In the genomic region with DNA sequence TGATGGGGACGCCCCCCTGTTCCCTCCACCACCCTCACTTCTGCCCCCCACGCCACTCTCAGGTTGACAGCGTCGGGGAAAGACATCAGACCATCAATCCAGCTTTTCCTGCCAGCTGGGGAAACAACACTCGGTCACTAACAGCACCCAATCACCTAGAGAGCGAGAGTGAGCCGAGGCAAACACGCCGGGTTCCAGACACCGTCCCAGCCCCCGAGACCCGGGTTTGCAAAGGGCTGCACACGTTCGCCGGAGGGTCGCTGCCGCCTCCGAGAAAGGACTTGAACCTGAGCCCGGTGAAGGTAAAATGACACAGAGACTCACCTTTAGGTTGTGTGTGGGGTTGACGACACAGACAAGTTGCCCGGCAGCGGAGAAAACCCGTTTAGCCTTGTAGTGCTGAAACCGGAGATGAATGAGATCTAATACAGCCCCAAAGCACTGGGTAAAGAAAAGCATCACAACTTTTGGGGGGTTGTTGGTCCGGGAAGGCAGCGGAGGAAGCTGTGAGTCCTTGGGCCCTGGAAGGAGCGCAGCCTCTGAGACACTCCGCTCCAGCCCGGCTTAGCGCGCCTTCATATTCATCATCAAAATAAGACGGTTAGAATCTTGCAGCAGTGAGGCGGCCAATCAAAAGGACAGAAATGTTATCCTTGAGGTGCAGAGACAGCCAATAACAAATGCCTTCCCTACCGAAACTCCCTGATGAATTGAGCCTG, we compare ENCODE assay signal across 9 cellular contexts. TPM values are rescaled to one million over a fixed set of nuclear protein-coding genes. Genes with fewer than 3 reads are reported as not detected.
DNase-seq lines count a peak whose midpoint lies in the region; ATAC-seq, FAIRE-seq and TF ChIP-seq lines count a peak whose summit lies in the region.
"Had no signal": no experiment of that assay in that cellular context is flagged by ENCODE, and none has a peak within 500 bp of the region (broad histone marks: within the 10 kb centered on the region; RNA-seq: fewer than 3 reads in every experiment).

TSS of gene SIAH3 (minus strand) at position 583 of the 719 bp plus-strand sequence. CDS start at position 459, 124 bp downstream.

- intact Hi-C loops in posterior cingulate gyrus (cut with DNase I) = no loop called here

- FAIRE-seq in HTR-8/SVneo (lab: Jason Lieb, UNC) = no peak

- H3K4me3 ChIP-seq in HL-60 (replicated peaks; ENCODE audit: insufficient read depth, low read length) = peak within 1 kb of the TSS; percentile 21

- peaks cover 7% of the 10 kb centered on the region for H3K27me3 ChIP-seq in HL-60 (ENCODE audit: insufficient read depth, poor library complexity, severe bottlenecking)
- H3K27me3 ChIP-seq in foreskin keratinocyte = peaks cover 69% of the 10 kb centered on the region

- DNase-seq in HL-60 (ENCODE audit: low read depth in 1 of 2, low spot score in 1 of 2) = no peak
- peak; percentile 59 for DNase-seq in activated CD8-positive, alpha-beta memory T cell treated with anti-CD3 and anti-CD28 coated beads, Interleukin-2, amount 50 U/mL, for 48 hours
- peak in 1 of 2 donors; percentile 67 for DNase-seq in foreskin keratinocyte
- DNase-seq in posterior cingulate gyrus = peak in 7 of 10 donors; percentile 40 to 92 (median 59)
- DNase-seq in HT-29 (ENCODE audit: low spot score) = no peak
- DNase-seq in HTR-8/SVneo (ENCODE audit: insufficient read length, low spot score) = no peak
- no peak for DNase-seq in SW 1271 (lab: John Stamatoyannopoulos, UW)

- H3K4me1 ChIP-seq in foreskin keratinocyte = no peaks in the 10 kb centered on the region

- TF ChIP-seq CTCF in HL-60 (IDR thresholded peaks at IDR 0.05; ENCODE audit: insufficient read depth, low read length) (no peak), foreskin keratinocyte (conservative IDR thresholded peaks at IDR 0.05) (no peak)

- H3K27ac ChIP-seq in HL-60 (replicated peaks) (no peak within 1 kb of the TSS), foreskin keratinocyte (no peak within 1 kb of the TSS)

- ATAC-seq in foreskin keratinocyte (peak; percentile 85), HG02884 (IDR thresholded peaks at IDR 0.05; ENCODE audit: unreplicated experiment) (no peak)

RNA-seq across cellular contexts. Expression of gene SIAH3, which starts in this region (rescaled TPM):
- 0.28 and 0.48 TPM in 2 replicates for total RNA-seq in foreskin keratinocyte
- 0.14 and 0.20 TPM in 2 replicates for polyA plus RNA-seq in foreskin keratinocyte
- total RNA-seq in HT-29 (2014; rRNA removed; shearing (Covaris generic)) = 0.10 TPM in 1 of 2 replicates, not detected in the other
- total RNA-seq: glomerular endothelial cell had no signal

Comparison
In these comparisons a context has a peak if more than half of its experiments do, and no peak if none do; other contexts are left out.
1. Peak in ATAC-seq in foreskin keratinocyte; RNA of the gene not detected or under 1 TPM.
2. DNase-seq: peak in activated CD8-positive, alpha-beta memory T cell treated with anti-CD3 and anti-CD28 coated beads, Interleukin-2, amount 50 U/mL, for 48 hours (single experiment) and posterior cingulate gyrus (7 of 10); none in HL-60 (0 of 2), HT-29 (single experiment), HTR-8/SVneo (single experiment) and SW 1271 (0 of 2).